ENCODE assay signal across 11 cellular contexts in the genomic region with DNA sequence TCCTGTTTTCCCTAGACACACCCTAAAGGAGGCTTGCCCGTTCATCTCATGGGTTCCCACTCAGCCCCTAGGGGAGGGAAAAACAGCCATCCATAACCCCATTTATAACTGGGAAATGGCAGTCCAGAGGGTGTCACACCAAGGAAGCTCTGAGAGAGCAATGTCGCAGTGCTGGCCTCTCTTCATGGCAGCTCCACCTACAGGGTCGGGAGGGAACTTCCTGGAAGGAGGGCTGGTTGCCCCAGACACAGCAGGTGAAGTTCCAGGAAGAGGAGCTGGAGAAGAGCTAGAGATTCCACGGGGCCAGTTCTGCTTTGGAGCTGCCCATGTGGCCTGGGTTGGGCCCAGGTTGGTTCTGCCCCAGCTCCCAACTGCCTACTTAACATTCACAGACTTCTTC. TPM values are rescaled to one million over a fixed set of nuclear protein-coding genes. Genes with fewer than 3 reads are reported as not detected.
DNase-seq lines count a peak whose midpoint lies in the region; ATAC-seq, FAIRE-seq and TF ChIP-seq lines count a peak whose summit lies in the region.
"Had no signal": no experiment of that assay in that cellular context is flagged by ENCODE, and none has a peak within 500 bp of the region (broad histone marks: within the 10 kb centered on the region; RNA-seq: fewer than 3 reads in every experiment).

No MANE protein-coding gene starts in this region.

- no peak overlapping the region for H3K23ac ChIP-seq in H1 (ENCODE audit: insufficient read length)

- H2BK15ac ChIP-seq in H1 (ENCODE audit: low read length): 0 out of 2 replicates have a peak overlapping the region, but pooled peaks have one; percentile 93

- 0 out of 2 replicates have a peak overlapping the region, but pooled peaks have one; percentile 20 for H3K18ac ChIP-seq in H1 (ENCODE audit: extremely low read depth, low read length)

- H3F3A ChIP-seq in smooth muscle cell (ENCODE audit: low read depth): no peaks in the 10 kb centered on the region

- H2BK20ac ChIP-seq in H1 (ENCODE audit: low read length): 0 out of 2 replicates have a peak overlapping the region, but pooled peaks have one; percentile 6

- H3K23me2 ChIP-seq in H1 (ENCODE audit: low read depth, low read length): no peaks in the 10 kb centered on the region

- no peak for TF ChIP-seq POLR2A in H1 (IDR thresholded peaks at IDR 0.05; ENCODE audit: control extremely low read depth in 1 of 2, low read depth in 2 of 2, low read length in 2 of 2)

- no peak overlapping the region for H4K5ac ChIP-seq in H1 (ENCODE audit: insufficient read length, low read depth, low read length)

- no peak overlapping the region for H3K56ac ChIP-seq in H1 (replicated peaks; ENCODE audit: insufficient read length, low read depth, low read length)

- ATAC-seq in aorta (ENCODE audit: low FRiP score): no peak
- ATAC-seq: gastroesophageal sphincter had no signal

- H3K27me3 ChIP-seq in H1 (replicated peaks in 1 of 4; ENCODE audit: control insufficient read depth in 3 of 4, extremely low read depth in 1 of 4, insufficient read depth in 3 of 4, low read length in 3 of 4) (no peaks in the 10 kb centered on the region), smooth muscle cell (ENCODE audit: low read depth) (no peaks in the 10 kb centered on the region), aorta (ENCODE audit: control insufficient read depth in 1 of 2, insufficient read depth in 2 of 2, low read length in 1 of 2) (no peaks in the 10 kb centered on the region)

- H3K4me3 ChIP-seq in H1 (ENCODE audit: extremely low read depth in 1 of 4, insufficient read depth in 2 of 4, low read depth in 3 of 4, low read length in 4 of 4) (no peak overlapping the region), smooth muscle cell (no peak overlapping the region), aorta (ENCODE audit: low read length in 2 of 2) (no peak overlapping the region)
- H3K4me3 ChIP-seq: gastroesophageal sphincter had no signal

- peak; percentile 60 for FAIRE-seq in H1 (lab: Jason Lieb, UNC)

- TF ChIP-seq CTCF in H1 (IDR thresholded peaks at IDR 0.05; ENCODE audit: control extremely low read depth in 1 of 3, insufficient read depth in 1 of 3, low read depth in 1 of 3, low read length in 3 of 3) (peak; percentile 79 to 88 (median 81)), smooth muscle cell (IDR thresholded peaks at IDR 0.05; ENCODE audit: borderline replicate concordance, insufficient read depth, poor library complexity, severe bottlenecking) (peak; percentile 26)

- no peak overlapping the region for H2BK120ac ChIP-seq in H1 (replicated peaks; ENCODE audit: low read depth, low read length)

- H3K4me1 ChIP-seq in H1 (replicated peaks in 1 of 4; ENCODE audit: control insufficient read depth in 3 of 4, insufficient read depth in 4 of 4, low read length in 3 of 4): peaks cover 0 to 7% (median 0%) of the 10 kb centered on the region in 4 experiments; a peak in 3 of 7 replicates
- H3K4me1 ChIP-seq in smooth muscle cell (ENCODE audit: low read depth): no peaks in the 10 kb centered on the region
- H3K4me1 ChIP-seq in aorta (ENCODE audit: control insufficient read depth in 1 of 2, insufficient read depth in 2 of 2, low read length in 2 of 2): no peaks in the 10 kb centered on the region

- H3K27ac ChIP-seq in H1 (ENCODE audit: low read depth, low read length) (no peak overlapping the region), smooth muscle cell (ENCODE audit: low read depth) (no peak overlapping the region), aorta (ENCODE audit: low read depth in 1 of 2, low read length in 2 of 2) (no peak overlapping the region), caudate nucleus (ENCODE audit: low read depth, low read length) (no peak overlapping the region)
- H3K27ac ChIP-seq: gastroesophageal sphincter had no signal

- no peaks in the 10 kb centered on the region for H3K79me2 ChIP-seq in H1 (ENCODE audit: control insufficient read depth in 1 of 2, insufficient read depth in 2 of 2, low read length in 2 of 2)
- no peaks in the 10 kb centered on the region for H3K79me2 ChIP-seq in smooth muscle cell (ENCODE audit: low read depth)

- H2AK5ac ChIP-seq in H1 (ENCODE audit: low read depth, low read length): no peak overlapping the region

- no peak overlapping the region for H4K8ac ChIP-seq in H1 (ENCODE audit: extremely low read depth, insufficient read depth, low read length)

- H3K9me3 ChIP-seq in H1 (ENCODE audit: insufficient read depth in 2 of 2, low read depth in 1 of 2, low read length in 1 of 2) (0 out of 4 replicates have a peak, but pooled peaks cover 0 to 5% of the 10 kb centered on the region in 2 experiments), smooth muscle cell (replicated peaks; ENCODE audit: low read depth) (no peaks in the 10 kb centered on the region), aorta (ENCODE audit: control insufficient read depth, low read length) (peaks cover 2% of the 10 kb centered on the region)

- intact Hi-C loops in posterior vena cava (cut with DNase I): loop anchor here in 1 of 2 donors (10.0 kb wide), 1 partner anchor 150 kb away; no protein-coding TSS in a partner anchor
- intact Hi-C loops in aorta (cut with DNase I): no loop called here

- no peaks in the 10 kb centered on the region for H4K20me1 ChIP-seq in H1 (replicated peaks in 1 of 2; ENCODE audit: control insufficient read depth in 1 of 2, insufficient read depth in 2 of 2, low read length in 2 of 2)
- no peaks in the 10 kb centered on the region for H4K20me1 ChIP-seq in smooth muscle cell (ENCODE audit: low read depth)

- POLR2A ChIA-PET in H1 (lab: Charles Lee; ENCODE audit: partially characterized antibody): interaction anchor here (1.2 to 2.1 kb wide), 4 partner anchors 20 to 166 kb away, joined by 4 to 5 read pairs (median 5); no protein-coding TSS in a partner anchor

- H3K4me2 ChIP-seq in H1 (ENCODE audit: insufficient read depth in 1 of 2, low read depth in 2 of 2, low read length in 2 of 2) (no peak overlapping the region), smooth muscle cell (no peak overlapping the region)

- H3K4ac ChIP-seq in H1 (replicated peaks; ENCODE audit: insufficient read length, low read depth, low read length): no peak overlapping the region

- no peak overlapping the region for H2BK5ac ChIP-seq in H1 (ENCODE audit: low read depth, low read length)

- H3K9ac ChIP-seq in H1 (replicated peaks in 1 of 4; ENCODE audit: extremely low read depth in 1 of 4, low read depth in 3 of 4, low read length in 3 of 4) (no peak overlapping the region), smooth muscle cell (ENCODE audit: low read depth) (no peak overlapping the region)

- no peak for TF ChIP-seq EP300 in H1 (IDR thresholded peaks at IDR 0.05; ENCODE audit: borderline replicate concordance in 1 of 2, low read depth in 2 of 2, low read length in 2 of 2)

- no peaks in the 10 kb centered on the region for H3K79me1 ChIP-seq in H1 (ENCODE audit: low read depth, low read length)

- 39% methylated on average over 3 of the region's 4 CpGs; no CpG with 5 or more reads in 1 of the 2 experiments for WGBS in H1 (ENCODE audit: extremely low coverage in 1 of 2, insufficient coverage in 1 of 2, insufficient read length in 1 of 2, insufficient replicate concordance in 2 of 2, low coverage in 1 of 2, low lambda C conversion rate in 2 of 2, missing lambda C conversion rate in 1 of 2), 2 experiments
- WGBS in smooth muscle cell (ENCODE audit: low lambda C conversion rate): 38% methylated on average over 4 of the region's 4 CpGs
- 29 to 37% methylated on average over 4 of the region's 4 CpGs for WGBS in aorta, 2 donors

- TF ChIP-seq RAD21 in H1 (IDR thresholded peaks at IDR 0.05 in 1 of 2, conservative IDR thresholded peaks at IDR 0.05 in 1 of 2; ENCODE audit: low read depth in 2 of 2, low read length in 2 of 2): peak; percentile 60 to 64

- no peak overlapping the region for H4K91ac ChIP-seq in H1 (replicated peaks; ENCODE audit: insufficient read length, low read length)

- no peak overlapping the region for H3K14ac ChIP-seq in H1 (ENCODE audit: insufficient read length)

- DNase-seq in SHP77 (lab: John Stamatoyannopoulos, UW) (peak; percentile 22 to 50), SHP77 treated with DMSO at 0.1 percent for 48 hours (lab: John Stamatoyannopoulos, UW) (no peak), NCI-H1694 (lab: John Stamatoyannopoulos, UW) (peak; percentile 40), H1 (ENCODE audit: low read depth in 1 of 2, low spot score in 2 of 2) (peak in 1 of 2 experiments; percentile 71), smooth muscle cell (lab: John Stamatoyannopoulos, UW; ENCODE audit: unreplicated experiment) (no peak), posterior vena cava (ENCODE audit: low spot score) (no peak), aorta (no peak), caudate nucleus (lab: John Stamatoyannopoulos, UW) (no peak)
- DNase-seq: activated naive CD8-positive, alpha-beta T cell treated with anti-CD3 and anti-CD28 coated beads for 36 hours; CD4-positive, alpha-beta T cell had no signal

- CTCF ChIA-PET in H1 (lab: Charles Lee; ENCODE audit: partially characterized antibody): interaction anchor here (0.6 to 19.2 kb wide), 55 partner anchors 9 to 1162 kb away, joined by 3 to 361 read pairs (median 5); partner anchors contain the start of gene LINGO1

- H3K36me3 ChIP-seq in H1 (ENCODE audit: control insufficient read depth in 2 of 4, insufficient read depth in 4 of 4, low read length in 3 of 4) (no peaks in the 10 kb centered on the region), smooth muscle cell (ENCODE audit: low read depth) (no peaks in the 10 kb centered on the region), aorta (ENCODE audit: control insufficient read depth in 1 of 2, insufficient read depth in 2 of 2, low read length in 1 of 2) (no peaks in the 10 kb centered on the region)
- H3K36me3 ChIP-seq: gastroesophageal sphincter had no signal

- H2BK12ac ChIP-seq in H1 (ENCODE audit: low read depth, low read length): peak overlapping the region; percentile 70; the same call in 1 of the 2 replicates

- H2AFZ ChIP-seq in H1 (ENCODE audit: low read length) (no peak overlapping the region), smooth muscle cell (ENCODE audit: low read depth) (no peak overlapping the region)

TF ChIP-seq in H1, 55 proteins besides CTCF, POLR2A, EP300 and RAD21 (continues in another document):
- no peak for TF ChIP-seq EGR1 (IDR thresholded peaks at IDR 0.05; ENCODE audit: borderline replicate concordance, low read depth, low read length)

RNA-seq across cellular contexts. Expression of gene LINGO1, which starts 22.3 kb away (rescaled TPM):
- 56.4 and 57.1 TPM in 2 replicates for total RNA-seq in H1 (2021; fragmentation: NEBNext Ultra II Directional; extraction: Animal tissue kit (Norgen Biotek cat#: 25700))
- 114 and 166 TPM in 2 replicates for polyA plus RNA-seq in H1 (2011; rRNA removed)
- 51.3 TPM for polyA plus RNA-seq in H1 (2011; cell fraction: cytosol; rRNA removed)
- 94.7 TPM for polyA plus RNA-seq in H1 (2011; cell fraction: nucleus; rRNA removed)
- 31.6 to 91.8 TPM (median 75.5 TPM) in 4 replicates for polyA plus RNA-seq in H1 (2012, experiment 1 of 2)
- 55.3 TPM for polyA plus RNA-seq in H1 (2012, experiment 2 of 2)
- polyA plus RNA-seq in H1 (2013, experiment 1 of 2): 73.3 TPM
- 75.1 TPM for polyA plus RNA-seq in H1 (2013, experiment 2 of 2)
- 33.5 and 61.7 TPM in 2 replicates for polyA minus RNA-seq in H1 (2011; rRNA and poly(A)+ RNA removed)
- 36.0 TPM for polyA minus RNA-seq in H1 (2011; cell fraction: cytosol; rRNA and poly(A)+ RNA removed)
- 39.2 TPM for polyA minus RNA-seq in H1 (2011; cell fraction: nucleus; rRNA and poly(A)+ RNA removed)
- total RNA-seq in smooth muscle cell: 3.5 and 8.2 TPM in 2 replicates
- polyA plus RNA-seq in smooth muscle cell: 11.1 and 13.4 TPM in 2 replicates
- total RNA-seq in posterior vena cava: 1 to 10 TPM; 1.9 to 2.2 TPM
- total RNA-seq in aorta: 1 to 10 TPM; 1.9 to 2.1 TPM
- polyA plus RNA-seq in aorta: 1 to 10 TPM in 1 of 2 donors, under 1 TPM in 1; 0.38 to 1.0 TPM
- total RNA-seq: activated naive CD8-positive, alpha-beta T cell treated with anti-CD3 and anti-CD28 coated beads for 36 hours; CD4-positive, alpha-beta T cell had no signal

Comparison
In these comparisons a context has a peak if more than half of its experiments do, and no peak if none do; other contexts are left out.
1. DNase-seq: peak in SHP77 (2 of 2) and NCI-H1694 (single experiment); none in SHP77 treated with DMSO at 0.1 percent for 48 hours (single experiment), smooth muscle cell (single experiment), posterior vena cava (single experiment), aorta (0 of 2) and caudate nucleus (0 of 61).